ENCODE assay signal across 18 cellular contexts in the genomic region with DNA sequence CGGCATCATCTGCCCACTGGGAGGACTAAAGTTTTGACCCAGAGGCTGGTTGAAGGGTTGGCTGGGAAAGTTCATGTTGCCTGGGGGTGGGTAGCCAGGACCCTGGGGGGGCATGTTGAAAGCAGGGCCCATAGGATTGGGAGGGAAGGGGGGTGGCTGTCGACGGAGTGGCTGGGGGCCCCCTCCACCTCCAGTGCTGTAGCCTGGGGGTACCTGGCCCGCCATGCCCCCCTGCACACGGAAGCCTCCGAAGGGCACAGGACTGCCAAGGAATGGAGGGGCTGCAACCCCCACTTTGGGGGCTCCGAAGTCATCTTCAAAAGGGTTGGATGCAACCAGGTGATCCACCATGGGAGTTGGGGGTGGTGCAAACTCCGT. TPM values are rescaled to one million over a fixed set of nuclear protein-coding genes. Genes with fewer than 3 reads are reported as not detected.
DNase-seq lines count a peak whose midpoint lies in the region; ATAC-seq, FAIRE-seq and TF ChIP-seq lines count a peak whose summit lies in the region.
"Had no signal": no experiment of that assay in that cellular context is flagged by ENCODE, and none has a peak within 500 bp of the region (broad histone marks: within the 10 kb centered on the region; RNA-seq: fewer than 3 reads in every experiment).

No MANE protein-coding gene starts in this region.

- no peak for TF ChIP-seq EP300 in gastroesophageal sphincter (IDR thresholded peaks at IDR 0.05)

- intact Hi-C loops in MCF 10A (cut with micrococcal nuclease), result no loop called here
- intact Hi-C loops in breast epithelium (cut with DNase I; ENCODE audit: low total_unique reads), result loop anchor here (10.0 kb wide), 1 partner anchor 105 kb away; a partner anchor contains a TSS
- intact Hi-C loops in pancreas (cut with DNase I), result no loop called here
- intact Hi-C loops in A673 (cut with micrococcal nuclease; ENCODE audit: unreplicated experiment), result no loop called here

- H3K4me3 ChIP-seq in breast epithelium (no peak overlapping the region), gastroesophageal sphincter (no peak overlapping the region), pancreas (no peak overlapping the region), A673 (ENCODE audit: low read depth, low read length, poor library complexity, severe bottlenecking) (no peak overlapping the region)
- H3K4me3 ChIP-seq: lower lobe of right lung, skin epidermis, uterus had no signal

- no peaks in the 10 kb centered on the region for H3K27me3 Mint-ChIP-seq in MCF 10A (ENCODE audit: insufficient read depth, unreplicated experiment)
- H3K27me3 Mint-ChIP-seq in stimulated activated memory B cell treated with anti-CD40 and anti-IgM and Interleukin-4, amounts not matched to agents 10 μg/mL and 1 μg/mL and 100 μg/mL, for 72 hours, result no peaks in the 10 kb centered on the region

- CTCF ChIA-PET in MCF 10A (lab: Yijun Ruan, JAX) (interaction anchor here (0.6 to 1.6 kb wide), 5 partner anchors 10 to 1345 kb away, joined by 3 to 5 read pairs (median 3); no protein-coding TSS in a partner anchor), A673 (lab: Charles Lee) (interaction anchor here (0.6 kb wide), 1 partner anchor 40 kb away, joined by 4 read pairs; no protein-coding TSS in a partner anchor)

- peaks cover 48% of the 10 kb centered on the region for H3K4me1 Mint-ChIP-seq in MCF 10A (ENCODE audit: insufficient read depth, unreplicated experiment)
- H3K4me1 Mint-ChIP-seq in stimulated activated memory B cell treated with anti-CD40 and anti-IgM and Interleukin-4, amounts not matched to agents 10 μg/mL and 1 μg/mL and 100 μg/mL, for 72 hours, result peaks cover 67% of the 10 kb centered on the region

- 60% methylated on average over 1 of the region's 8 CpGs; no CpG with 5 or more reads in 1 of the 2 donors for WGBS in gastroesophageal sphincter (ENCODE audit: low coverage in 1 of 2), 2 donors
- WGBS in pancreas, 2 donors, result 89 to 95% methylated on average over 8 of the region's 8 CpGs

- ATAC-seq in gastroesophageal sphincter (no peak), pancreas (no peak)
- ATAC-seq in stimulated activated memory B cell treated with anti-CD40 and anti-IgM and Interleukin-4, amounts not matched to agents 10 μg/mL and 1 μg/mL and 100 μg/mL, for 72 hours, result no peak
- ATAC-seq: foreskin keratinocyte, lower lobe of right lung had no signal

- POLR2A ChIA-PET in MCF 10A (lab: Yijun Ruan, JAX), result interaction anchor here (0.9 to 39.6 kb wide), 3 partner anchors 8 to 29 kb away, joined by 3 to 1917 read pairs (median 114); a partner anchor contains a TSS
- POLR2A ChIA-PET in A673 (lab: Charles Lee; ENCODE audit: low non-redundant PET), result no interaction called here

- H3K27me3 ChIP-seq in breast epithelium, result no peaks in the 10 kb centered on the region
- H3K27me3 ChIP-seq in gastroesophageal sphincter, result no peaks in the 10 kb centered on the region
- H3K27me3 ChIP-seq in pancreas, result no peaks in the 10 kb centered on the region
- no peaks in the 10 kb centered on the region for H3K27me3 ChIP-seq in A673 (replicated peaks; ENCODE audit: insufficient read depth, low read depth, low read length, poor library complexity)
- H3K27me3 ChIP-seq: BE2C, foreskin keratinocyte, uterus had no signal

- H3K9me3 Mint-ChIP-seq in MCF 10A (ENCODE audit: unreplicated experiment), result no peaks in the 10 kb centered on the region
- no peaks in the 10 kb centered on the region for H3K9me3 Mint-ChIP-seq in stimulated activated memory B cell treated with anti-CD40 and anti-IgM and Interleukin-4, amounts not matched to agents 10 μg/mL and 1 μg/mL and 100 μg/mL, for 72 hours

- H3K27ac Mint-ChIP-seq in MCF 10A (ENCODE audit: low read depth, unreplicated experiment), result peak overlapping the region; percentile 33
- H3K27ac Mint-ChIP-seq in stimulated activated memory B cell treated with anti-CD40 and anti-IgM and Interleukin-4, amounts not matched to agents 10 μg/mL and 1 μg/mL and 100 μg/mL, for 72 hours, result peak overlapping the region; percentile 17

- BruUV-seq in MCF 10A (replicated peaks; lab: Mats Ljungman, UMichigan) (no TSS peak), A673 (replicated peaks; lab: Mats Ljungman, UMichigan) (no TSS peak)

- H3K36me3 ChIP-seq in breast epithelium (no peaks in the 10 kb centered on the region), gastroesophageal sphincter (peaks cover 0 to 39% of the 10 kb centered on the region in 2 donors), pancreas (peaks cover 0 to 9% (median 7%) of the 10 kb centered on the region in 3 donors), A673 (ENCODE audit: insufficient read depth, low read length, poor library complexity, severe bottlenecking) (peaks cover 38% of the 10 kb centered on the region)
- H3K36me3 ChIP-seq: uterus had no signal

- no peak for TF ChIP-seq POLR2A in breast epithelium (IDR thresholded peaks at IDR 0.05)
- no peak for TF ChIP-seq POLR2A in gastroesophageal sphincter (IDR thresholded peaks at IDR 0.05)

- DNase-seq in MCF 10A (ENCODE audit: unreplicated experiment) (no peak), breast epithelium (ENCODE audit: low spot score in 2 of 2) (no peak), pancreas (no peak), NCI-H2029 (lab: John Stamatoyannopoulos, UW) (no peak), A673 (ENCODE audit: low spot score) (no peak)
- DNase-seq: BE2C; foreskin keratinocyte; GOT3; lower lobe of right lung; NCI-H187; NCI-H82; stimulated activated naive CD4-positive, alpha-beta T cell; uterus had no signal

- H3K4me1 ChIP-seq in breast epithelium (peaks cover 0 to 29% of the 10 kb centered on the region in 2 donors), gastroesophageal sphincter (peaks cover 7 to 86% (median 41%) of the 10 kb centered on the region in 3 donors), pancreas (peaks cover 5 to 25% (median 18%) of the 10 kb centered on the region in 3 donors), A673 (ENCODE audit: insufficient read depth, low read length, poor library complexity, severe bottlenecking) (peaks cover 27% of the 10 kb centered on the region)
- H3K4me1 ChIP-seq: foreskin keratinocyte had no signal

- H3K9me3 ChIP-seq in breast epithelium (no peaks in the 10 kb centered on the region), gastroesophageal sphincter (no peaks in the 10 kb centered on the region), pancreas (no peaks in the 10 kb centered on the region), A673 (ENCODE audit: low read depth, low read length, poor library complexity, severe bottlenecking) (no peaks in the 10 kb centered on the region)
- H3K9me3 ChIP-seq: BE2C, lower lobe of right lung, uterus had no signal

- H3K27ac ChIP-seq in breast epithelium, result peak overlapping the region in 1 of 2 donors; percentile 9
- H3K27ac ChIP-seq in VCaP, result peak overlapping the region; percentile 100
- H3K27ac ChIP-seq in gastroesophageal sphincter, result peak overlapping the region in 3 of 4 donors; percentile 30 to 98 (median 87)
- no peak overlapping the region for H3K27ac ChIP-seq in pancreas
- H3K27ac ChIP-seq in A673 (ENCODE audit: low read depth, low read length, poor library complexity, severe bottlenecking), result no peak overlapping the region
- H3K27ac ChIP-seq: foreskin keratinocyte, lower lobe of right lung, uterus had no signal

- peak overlapping the region; percentile 73 for H3K4me3 Mint-ChIP-seq in MCF 10A (ENCODE audit: unreplicated experiment)
- no peak overlapping the region for H3K4me3 Mint-ChIP-seq in stimulated activated memory B cell treated with anti-CD40 and anti-IgM and Interleukin-4, amounts not matched to agents 10 μg/mL and 1 μg/mL and 100 μg/mL, for 72 hours

- H3K36me3 Mint-ChIP-seq in MCF 10A (ENCODE audit: insufficient read depth, unreplicated experiment), result peaks cover 48% of the 10 kb centered on the region
- peaks cover 22% of the 10 kb centered on the region for H3K36me3 Mint-ChIP-seq in stimulated activated memory B cell treated with anti-CD40 and anti-IgM and Interleukin-4, amounts not matched to agents 10 μg/mL and 1 μg/mL and 100 μg/mL, for 72 hours

- no peak for FAIRE-seq in pancreas (lab: Jason Lieb, UNC)
- FAIRE-seq: HTR-8/SVneo had no signal

- TF ChIP-seq CTCF in MCF 10A (IDR thresholded peaks at IDR 0.05; ENCODE audit: unreplicated experiment) (no peak), breast epithelium (IDR thresholded peaks at IDR 0.05) (no peak), VCaP (conservative IDR thresholded peaks at IDR 0.05) (no peak), gastroesophageal sphincter (IDR thresholded peaks at IDR 0.05) (no peak), pancreas (IDR thresholded peaks at IDR 0.05) (no peak), A673 (conservative IDR thresholded peaks at IDR 0.05; ENCODE audit: low read depth, low read length) (no peak)

RNA-seq across cellular contexts. Expression of a gene that starts 2.1 kb away (rescaled TPM):
- total RNA-seq in MCF 10A (2022) (32.1 and 35.9 TPM in 2 replicates), breast epithelium (10 to 100 TPM; 14.6 to 26.2 (median 20.3) TPM), gastroesophageal sphincter (10 to 100 TPM; 19.1 to 40.1 (median 25.7) TPM), pancreas (10 to 100 TPM in 3 of 6 donors, 1 to 10 TPM in 3; 8.1 to 18.3 (median 9.9) TPM), A673 (2021) (46.3 and 48.5 TPM in 2 replicates)
- polyA plus RNA-seq in pancreas, result 10 to 100 TPM; 13.3 to 19.5 TPM

RNA-seq across cellular contexts. Expression of a gene that starts 3.5 kb away (rescaled TPM):
- total RNA-seq in MCF 10A (2022), result 11.3 TPM in 2 replicates
- 100 to 1,000 TPM in 2 of 3 donors, 10 to 100 TPM in 1; 79.3 to 156 (median 105) TPM for total RNA-seq in breast epithelium
- total RNA-seq in gastroesophageal sphincter, result 100 to 1,000 TPM; 205 to 371 (median 283) TPM
- total RNA-seq in pancreas, result 10 to 100 TPM; 15.6 to 53.1 (median 24.9) TPM
- 10 to 100 TPM; 29.5 to 45.4 TPM for polyA plus RNA-seq in pancreas
- total RNA-seq in A673 (2021), result 12.7 and 20.8 TPM in 2 replicates

RNA-seq across cellular contexts. Expression of a gene that starts 11.1 kb away (rescaled TPM):
- total RNA-seq in MCF 10A (2022) (667 and 885 TPM in 2 replicates), breast epithelium (100 to 1,000 TPM in 2 of 3 donors, 10 to 100 TPM in 1; 94.4 to 177 (median 134) TPM), gastroesophageal sphincter (100 to 1,000 TPM in 1 of 4 donors, 10 to 100 TPM in 3; 69.1 to 104 (median 90.2) TPM), pancreas (10 to 100 TPM; 32.3 to 53.4 (median 40.7) TPM), A673 (2021) (201 and 204 TPM in 2 replicates)
- 10 to 100 TPM; 37.4 to 47.6 TPM for polyA plus RNA-seq in pancreas

RNA-seq across cellular contexts. Expression of a gene that starts 15.0 kb away (rescaled TPM):
- 285 and 289 TPM in 2 replicates for total RNA-seq in MCF 10A (2022)
- 100 to 1,000 TPM in 1 of 3 donors, 10 to 100 TPM in 2; 44.6 to 104 (median 47.3) TPM for total RNA-seq in breast epithelium
- total RNA-seq in gastroesophageal sphincter, result 10 to 100 TPM in 3 of 4 donors, 1 to 10 TPM in 1; 7.5 to 24.2 (median 17.6) TPM
- total RNA-seq in pancreas, result 10 to 100 TPM in 3 of 6 donors, 1 to 10 TPM in 3; 6.7 to 12.0 (median 10.2) TPM
- 10 to 100 TPM in 1 of 2 donors, 1 to 10 TPM in 1; 6.7 to 19.5 TPM for polyA plus RNA-seq in pancreas
- 291 and 295 TPM in 2 replicates for total RNA-seq in A673 (2021)

RNA-seq across cellular contexts. Expression of a gene that starts 22.9 kb away (rescaled TPM):
- 57.7 and 68.9 TPM in 2 replicates for total RNA-seq in MCF 10A (2022)
- 10 to 100 TPM; 15.0 to 16.7 (median 16.4) TPM for total RNA-seq in breast epithelium
- total RNA-seq in gastroesophageal sphincter, result 10 to 100 TPM; 15.8 to 21.3 (median 18.2) TPM
- 10 to 100 TPM; 12.4 to 23.3 (median 16.8) TPM for total RNA-seq in pancreas
- 10 to 100 TPM; 15.9 to 32.4 TPM for polyA plus RNA-seq in pancreas
- 30.8 and 34.4 TPM in 2 replicates for total RNA-seq in A673 (2021)

Comparison
In these comparisons a context has a peak if more than half of its experiments do, and no peak if none do; other contexts are left out.
1. H3K27ac ChIP-seq: peak in VCaP (single experiment) and gastroesophageal sphincter (3 of 4); none in pancreas (0 of 4) and A673 (single experiment).